ENCODE assay signal across 17 cellular contexts in genomic region chr12:16636435-16637055, GRCh38. TPM values are rescaled to one million over a fixed set of nuclear protein-coding genes. Genes with fewer than 3 reads are reported as not detected.
DNase-seq lines count a peak whose midpoint lies in the region; ATAC-seq and TF ChIP-seq lines count a peak whose summit lies in the region.
"Had no signal": no experiment of that assay in that cellular context is flagged by ENCODE, and none has a peak within 500 bp of the region (broad histone marks: within the 10 kb centered on the region; RNA-seq: fewer than 3 reads in every experiment).

No MANE protein-coding gene starts in this region.

- no peaks in the 10 kb centered on the region for H3K4me1 ChIP-seq in esophagus muscularis mucosa
- H3K4me1 ChIP-seq: stomach had no signal

- H3K27me3 ChIP-seq in esophagus muscularis mucosa = no peaks in the 10 kb centered on the region
- H3K27me3 ChIP-seq: stomach had no signal

- ATAC-seq in GM19372 (IDR thresholded peaks at IDR 0.05; ENCODE audit: low read depth, unreplicated experiment) = peak; percentile 77
- peak; percentile 93 for ATAC-seq in HG02642 (IDR thresholded peaks at IDR 0.05; ENCODE audit: poor library complexity, unreplicated experiment)
- ATAC-seq in HG03439 (IDR thresholded peaks at IDR 0.05; ENCODE audit: unreplicated experiment) = peak; percentile 92
- ATAC-seq: Right ventricle myocardium inferior had no signal

- no peaks in the 10 kb centered on the region for H3K36me3 Mint-ChIP-seq in CD14-positive monocyte
- H3K36me3 Mint-ChIP-seq: brain had no signal

- no peak overlapping the region for H3K27ac ChIP-seq in esophagus muscularis mucosa (replicated peaks in 1 of 4)
- H3K27ac ChIP-seq: stomach had no signal

- intact Hi-C loops in esophagus muscularis mucosa (cut with DNase I) (no loop called here), CD14-positive monocyte (cut with micrococcal nuclease) (no loop called here)

- DNase-seq in GM12865 (ENCODE audit: low read depth) = peak; percentile 66
- DNase-seq in activated CD8-positive, alpha-beta memory T cell treated with anti-CD3 and anti-CD28 coated beads, Interleukin-2, amount 50 U/mL, for 48 hours = no peak
- no peak for DNase-seq in dedifferentiated amniotic fluid mesenchymal stem cell (ENCODE audit: extremely low spot score)
- DNase-seq in esophagus muscularis mucosa (ENCODE audit: extremely low spot score) = no peak
- DNase-seq in CD14-positive monocyte (ENCODE audit: low spot score) = no peak
- DNase-seq: DMS79 treated with DMSO at 0.1 percent for 48 hours; GOT3; hypothalamus; NCI-H226; stimulated activated CD4-positive, alpha-beta T cell treated with anti-CD3 and anti-CD28 coated beads, Interleukin-1b, Interleukin-23, amount 100 ng/mL, for 48 hours; stomach had no signal

- TF ChIP-seq EP300 in esophagus muscularis mucosa (IDR thresholded peaks at IDR 0.05) = no peak

- no peaks in the 10 kb centered on the region for H3K36me3 ChIP-seq in esophagus muscularis mucosa
- H3K36me3 ChIP-seq: stomach had no signal

- no peak overlapping the region for H3K4me3 Mint-ChIP-seq in CD14-positive monocyte
- H3K4me3 Mint-ChIP-seq: activated T-helper 1 cell treated with anti-CD3 and anti-CD28 coated beads, Interleukin-12 subunit alpha, Interleukin-12 subunit beta, Interleukin-2, Interleukin-4 antibody, amounts not matched to agents 30 ng/mL and 10 ng/mL and 1 ng/mL, durations not matched to agents 14 hours and 24 hours and 36 hours; brain had no signal

- H3K4me1 Mint-ChIP-seq in CD14-positive monocyte = no peaks in the 10 kb centered on the region
- H3K4me1 Mint-ChIP-seq: brain had no signal

- H3K27ac Mint-ChIP-seq in CD14-positive monocyte = no peak overlapping the region
- H3K27ac Mint-ChIP-seq: activated T-helper 1 cell treated with anti-CD3 and anti-CD28 coated beads, Interleukin-12 subunit alpha, Interleukin-12 subunit beta, Interleukin-2, Interleukin-4 antibody, amounts not matched to agents 30 ng/mL and 10 ng/mL and 1 ng/mL, durations not matched to agents 14 hours and 24 hours and 36 hours; brain had no signal

- no peak for TF ChIP-seq POLR2A in esophagus muscularis mucosa (IDR thresholded peaks at IDR 0.05; ENCODE audit: low read depth)

- peak overlapping the region; percentile 18; the same call in 1 of the 2 replicates for H3K4me3 ChIP-seq in GM12865 (ENCODE audit: low read depth, low read length)
- H3K4me3 ChIP-seq in esophagus muscularis mucosa = no peak overlapping the region
- H3K4me3 ChIP-seq: stomach had no signal

- no peaks in the 10 kb centered on the region for H3K9me3 ChIP-seq in esophagus muscularis mucosa
- H3K9me3 ChIP-seq: stomach had no signal

- peaks cover 0 to 12% (median 6%) of the 10 kb centered on the region in 7 donors for H3K9me3 Mint-ChIP-seq in CD14-positive monocyte

- 81% methylated on average over 2 of the region's 2 CpGs for WGBS in esophagus muscularis mucosa

- peaks cover 0 to 3% (median 0%) of the 10 kb centered on the region in 3 donors for H3K27me3 Mint-ChIP-seq in CD14-positive monocyte (ENCODE audit: low read depth in 3 of 3)
- H3K27me3 Mint-ChIP-seq: brain had no signal

- TF ChIP-seq CTCF in GM12865 (IDR thresholded peaks at IDR 0.05; ENCODE audit: insufficient read depth, low read depth, low read length, missing control alignments) = no peak
- no peak for TF ChIP-seq CTCF in esophagus muscularis mucosa (IDR thresholded peaks at IDR 0.05)
- TF ChIP-seq CTCF in CD14-positive monocyte (IDR thresholded peaks at IDR 0.05) = no peak

RNA-seq across cellular contexts. Expression of gene LMO3, which starts 30.6 kb away (rescaled TPM):
- 100 to 1,000 TPM in 3 of 4 donors, 10 to 100 TPM in 1; 66.1 to 152 (median 138) TPM for total RNA-seq in esophagus muscularis mucosa
- not detected for polyA plus RNA-seq in CD14-positive monocyte
- total RNA-seq: activated T-helper 1 cell treated with anti-CD3 and anti-CD28 coated beads, Interleukin-12 subunit alpha, Interleukin-12 subunit beta, Interleukin-2, Interleukin-4 antibody, amounts not matched to agents 30 ng/mL and 10 ng/mL and 1 ng/mL, durations not matched to agents 14 hours and 24 hours and 36 hours had no signal
